27 cellular contexts compared by ENCODE assay signal in genomic region chr6:75124983-75125382, GRCh38.
"Had no signal": no experiment of that assay in that cellular context is flagged by ENCODE, and none has a peak within 500 bp of the region (broad histone marks: within the 10 kb centered on the region; RNA-seq: fewer than 3 reads in every experiment).

No MANE protein-coding gene starts in this region.

- H3K27me3 Mint-ChIP-seq: activated naive CD8-positive, alpha-beta T cell treated with anti-CD3 and anti-CD28 coated beads, Interleukin-2, amount 10 ng/mL, durations not matched to agents 7 days and 5 days had no signal

- H3K27ac ChIP-seq: adrenal gland, breast epithelium, Peyer's patch, RWPE1, SJCRH30, VCaP had no signal

- H3K27me3 ChIP-seq: adrenal gland, breast epithelium, Peyer's patch, SJCRH30 had no signal

- H3K9me3 ChIP-seq: breast epithelium, Peyer's patch, SJCRH30, SK-N-SH had no signal

- ATAC-seq: activated CD4-positive, CD25-positive, alpha-beta regulatory T cell treated with anti-CD3 and anti-CD28 coated beads, Interleukin-2, amount 50 U/mL, for 24 hours; activated CD8-positive, alpha-beta T cell treated with anti-CD3 and anti-CD28 coated beads, Interleukin-2, amount 10 ng/mL, durations not matched to agents 7 days and 5 days had no signal

- H3K36me3 Mint-ChIP-seq: activated naive CD8-positive, alpha-beta T cell treated with anti-CD3 and anti-CD28 coated beads, Interleukin-2, amount 10 ng/mL, durations not matched to agents 7 days and 5 days had no signal

- H3K27ac Mint-ChIP-seq: activated CD8-positive, alpha-beta T cell treated with anti-CD3 and anti-CD28 coated beads, Interleukin-2, amount 10 ng/mL, durations not matched to agents 7 days and 5 days; activated naive CD8-positive, alpha-beta T cell treated with anti-CD3 and anti-CD28 coated beads, Interleukin-2, amount 10 ng/mL, durations not matched to agents 7 days and 5 days had no signal

- H3K9me3 Mint-ChIP-seq: activated naive CD8-positive, alpha-beta T cell treated with anti-CD3 and anti-CD28 coated beads, Interleukin-2, amount 10 ng/mL, durations not matched to agents 7 days and 5 days had no signal

- H3K36me3 ChIP-seq: adrenal gland, breast epithelium had no signal

- H3K4me3 Mint-ChIP-seq: activated CD8-positive, alpha-beta T cell treated with anti-CD3 and anti-CD28 coated beads, Interleukin-2, amount 10 ng/mL, durations not matched to agents 7 days and 5 days; activated naive CD8-positive, alpha-beta T cell treated with anti-CD3 and anti-CD28 coated beads, Interleukin-2, amount 10 ng/mL, durations not matched to agents 7 days and 5 days had no signal

- H3K4me1 ChIP-seq: adrenal gland, breast epithelium, Peyer's patch, SJCRH30 had no signal

- H3K4me3 ChIP-seq: adrenal gland, breast epithelium, Peyer's patch, SJCRH30 had no signal

- DNase-seq: activated CD4-positive, alpha-beta T cell treated with anti-CD3 and anti-CD28 coated beads for 4 hours; activated CD8-positive, alpha-beta memory T cell treated with anti-CD3 and anti-CD28 coated beads, Interleukin-2, amount 50 U/mL, for 48 hours; activated CD8-positive, alpha-beta T cell treated with anti-CD3 and anti-CD28 coated beads, Interleukin-2, amount 10 ng/mL, durations not matched to agents 7 days and 5 days; activated naive CD4-positive, alpha-beta T cell treated with anti-CD3 and anti-CD28 coated beads, Interleukin-2, amount 50 U/mL, for 16 hours; activated naive CD8-positive, alpha-beta T cell treated with anti-CD3 and anti-CD28 coated beads, Interleukin-2, amount 10 ng/mL, durations not matched to agents 7 days and 5 days; activated T-cell treated with anti-CD3 and anti-CD28 coated beads, Interleukin-2, amount 50 U/mL, for 1 hour; adrenal gland; aorta; central memory CD4-positive, alpha-beta T cell; KG1; NCI-H1092; NCI-H1417; NCI-H1930; NCI-H2107; NCI-H2171 treated with DMSO at 0.1 percent for 48 hours; NCI-H226; NCI-H526; NCI-H774; Peyer's patch; Right ventricle myocardium superior; SJCRH30; SK-N-SH; T-helper 1 cell had no signal

- H3K4me1 Mint-ChIP-seq: activated naive CD8-positive, alpha-beta T cell treated with anti-CD3 and anti-CD28 coated beads, Interleukin-2, amount 10 ng/mL, durations not matched to agents 7 days and 5 days had no signal

- H3K4me2 ChIP-seq: SK-N-SH had no signal

- H3K9me2 ChIP-seq: SK-N-SH had no signal

- H3K9ac ChIP-seq: SK-N-SH had no signal
